In genomic region chr12:123133701-123134100, GRCh38 we compare ENCODE assay signal across 18 cellular contexts.
"Had no signal": no experiment of that assay in that cellular context is flagged by ENCODE, and none has a peak within 500 bp of the region (broad histone marks: within the 10 kb centered on the region; RNA-seq: fewer than 3 reads in every experiment).

No MANE protein-coding gene starts in this region.

- H3K27ac Mint-ChIP-seq: activated CD8-positive, alpha-beta memory T cell treated with anti-CD3 and anti-CD28 coated beads, Interleukin-2, amount 10 ng/mL, durations not matched to agents 7 days and 5 days; activated naive CD8-positive, alpha-beta T cell treated with anti-CD3 and anti-CD28 coated beads, Interleukin-2, amount 10 ng/mL, durations not matched to agents 7 days and 5 days had no signal

- ATAC-seq: activated CD8-positive, alpha-beta memory T cell treated with anti-CD3 and anti-CD28 coated beads, Interleukin-2, amount 10 ng/mL, durations not matched to agents 7 days and 5 days; gastrocnemius medialis had no signal

- H3K27ac ChIP-seq: brain microvascular endothelial cell, gastrocnemius medialis, tibial nerve had no signal

- FAIRE-seq: colon had no signal

- H3K36me3 ChIP-seq: brain microvascular endothelial cell, gastrocnemius medialis had no signal

- H3K9me3 ChIP-seq: gastrocnemius medialis, tibial nerve had no signal

- H3K27me3 Mint-ChIP-seq: activated CD8-positive, alpha-beta memory T cell treated with anti-CD3 and anti-CD28 coated beads, Interleukin-2, amount 10 ng/mL, durations not matched to agents 7 days and 5 days; activated naive CD8-positive, alpha-beta T cell treated with anti-CD3 and anti-CD28 coated beads, Interleukin-2, amount 10 ng/mL, durations not matched to agents 7 days and 5 days had no signal

- H3K36me3 Mint-ChIP-seq: activated CD8-positive, alpha-beta memory T cell treated with anti-CD3 and anti-CD28 coated beads, Interleukin-2, amount 10 ng/mL, durations not matched to agents 7 days and 5 days had no signal

- DNase-seq: activated CD4-positive, alpha-beta T cell treated with anti-CD3 and anti-CD28 coated beads, Interleukin-2, amount 50 U/mL, for 4 hours; activated CD8-positive, alpha-beta memory T cell treated with anti-CD3 and anti-CD28 coated beads, Interleukin-2, amount 10 ng/mL, durations not matched to agents 7 days and 5 days; activated naive CD8-positive, alpha-beta T cell treated with anti-CD3 and anti-CD28 coated beads, Interleukin-2, amount 10 ng/mL, durations not matched to agents 7 days and 5 days; anterior cingulate cortex; brain microvascular endothelial cell; central memory CD4-positive, alpha-beta T cell; gastrocnemius medialis; head of caudate nucleus; midbrain; retina; stimulated activated CD4-positive, alpha-beta T cell treated with anti-CD3 and anti-CD28 coated beads, Interleukin-12 subunit alpha, Interleukin-12 subunit beta, amount 100 ng/mL, for 4 hours; stimulated activated CD4-positive, alpha-beta T cell treated with anti-CD3 and anti-CD28 coated beads, Interleukin-1b, Interleukin-23, amount 100 ng/mL, for 48 hours; stimulated activated CD8-positive, alpha-beta memory T cell treated with anti-CD3 and anti-CD28 coated beads, Interleukin-4, amount 100 ng/mL, for 48 hours; stimulated activated naive CD4-positive, alpha-beta T cell; T-helper 2 cell had no signal

- H3K27me3 ChIP-seq: brain microvascular endothelial cell, gastrocnemius medialis, tibial nerve had no signal

- H3K4me3 ChIP-seq: gastrocnemius medialis, tibial nerve had no signal

- H3K9me3 Mint-ChIP-seq: activated naive CD8-positive, alpha-beta T cell treated with anti-CD3 and anti-CD28 coated beads, Interleukin-2, amount 10 ng/mL, durations not matched to agents 7 days and 5 days had no signal

- H3K4me3 Mint-ChIP-seq: activated CD8-positive, alpha-beta memory T cell treated with anti-CD3 and anti-CD28 coated beads, Interleukin-2, amount 10 ng/mL, durations not matched to agents 7 days and 5 days; activated naive CD8-positive, alpha-beta T cell treated with anti-CD3 and anti-CD28 coated beads, Interleukin-2, amount 10 ng/mL, durations not matched to agents 7 days and 5 days; neural crest cell had no signal
